7 cellular contexts compared by ENCODE assay signal in the genomic region with DNA sequence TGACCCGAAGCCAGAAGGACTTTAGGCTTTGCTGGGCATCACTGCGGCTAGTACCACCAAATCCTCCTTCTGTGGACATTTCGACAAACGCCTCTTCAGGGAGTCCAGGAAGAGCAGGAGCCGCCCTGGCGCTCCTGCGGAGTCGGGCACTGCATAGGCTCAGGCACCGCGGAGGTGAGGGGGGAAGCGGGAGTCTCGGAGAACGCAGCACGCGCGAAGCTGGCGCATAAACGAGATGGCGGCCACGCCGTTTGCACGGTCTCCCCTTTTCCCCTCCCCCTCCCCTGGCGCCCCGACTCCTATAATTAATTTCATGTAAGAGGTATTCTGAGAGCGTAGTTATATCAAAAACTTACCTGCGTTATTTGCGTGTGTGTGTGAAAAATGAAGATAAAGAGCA.
"Had no signal": no experiment of that assay in that cellular context is flagged by ENCODE, and none has a peak within 500 bp of the region (broad histone marks: within the 10 kb centered on the region; RNA-seq: fewer than 3 reads in every experiment).

No MANE protein-coding gene starts in this region.

- DNase-seq: H9, HCEC 1CT, IMR-90 had no signal

- H3K4me1 Mint-ChIP-seq: GM23338, H9 had no signal

- H3K27ac Mint-ChIP-seq: GM23338 had no signal

- H3K4me3 Mint-ChIP-seq: GM23338, H9 had no signal

- H3K4me3 ChIP-seq: GM23338 had no signal

- FAIRE-seq: H1, H54, HTR-8/SVneo had no signal
